ENCODE assay signal across 9 cellular contexts in the genomic region with DNA sequence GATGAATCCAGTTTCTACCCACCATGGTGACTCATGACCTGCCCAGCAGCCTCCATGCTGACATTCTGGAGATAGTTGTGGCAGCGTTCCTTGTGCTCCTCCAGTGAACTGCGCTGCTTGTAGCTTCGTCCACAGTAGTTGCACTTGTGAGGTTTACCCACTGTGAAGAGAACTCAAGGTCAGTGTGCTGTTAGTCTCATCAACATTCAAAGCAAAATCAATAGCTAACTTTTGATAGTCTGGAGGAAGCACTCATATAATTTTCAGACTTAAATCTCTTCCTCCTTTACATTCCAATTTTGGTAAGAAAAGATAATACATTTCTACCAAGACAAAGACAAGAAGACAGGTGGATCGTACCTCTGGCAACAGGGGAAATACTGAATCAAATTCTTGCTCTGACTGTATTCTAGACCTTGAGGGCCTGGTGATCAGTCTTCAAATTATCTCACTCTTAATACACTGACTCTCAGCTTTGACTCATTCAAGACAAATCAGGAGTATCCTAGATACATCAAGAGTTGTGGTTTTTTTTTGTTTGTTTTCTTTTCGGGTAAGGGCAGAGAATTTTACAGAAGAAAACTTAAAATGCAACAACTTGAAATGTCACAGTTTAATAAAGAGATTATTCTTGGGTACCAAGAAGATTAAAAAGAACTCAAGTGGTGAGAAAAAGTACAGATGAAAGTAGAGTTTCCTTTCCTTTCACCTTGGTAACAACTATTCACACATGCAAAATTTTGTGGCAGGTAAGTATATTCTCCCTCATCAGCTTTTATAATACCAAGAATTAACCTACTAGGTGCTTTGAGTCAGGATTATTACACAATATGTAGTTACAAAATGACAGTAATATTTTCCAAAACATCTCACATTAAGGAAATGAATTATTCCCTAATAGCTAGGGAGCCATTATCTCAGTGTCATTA.
DNase-seq lines count a peak whose midpoint lies in the region; ATAC-seq and TF ChIP-seq lines count a peak whose summit lies in the region.
"Had no signal": no experiment of that assay in that cellular context is flagged by ENCODE, and none has a peak within 500 bp of the region (broad histone marks: within the 10 kb centered on the region; RNA-seq: fewer than 3 reads in every experiment).

No MANE protein-coding gene starts in this region.

- no peak for DNase-seq in activated naive CD8-positive, alpha-beta T cell treated with anti-CD3 and anti-CD28 coated beads, Interleukin-2, amount 10 ng/mL, durations not matched to agents 7 days and 5 days
- no peak for DNase-seq in aorta
- DNase-seq in Kasumi-1 (lab: John Stamatoyannopoulos, UW) = no peak
- no peak for DNase-seq in SIG-M5 treated with dmso at 0.1 percent for 504 hours (lab: John Stamatoyannopoulos, UW; ENCODE audit: unreplicated experiment)
- DNase-seq in psoas muscle = no peak

- no peak overlapping the region for H3K4me3 Mint-ChIP-seq in activated naive CD8-positive, alpha-beta T cell treated with anti-CD3 and anti-CD28 coated beads, Interleukin-2, amount 10 ng/mL, durations not matched to agents 7 days and 5 days

- H3K27ac ChIP-seq in ACC112 (ENCODE audit: low read depth, low read length) (peak overlapping the region; percentile 82), aorta (ENCODE audit: low read depth in 1 of 2, low read length in 2 of 2) (no peak overlapping the region), psoas muscle (no peak overlapping the region)
- H3K27ac ChIP-seq: neutrophil had no signal

- WGBS in aorta, 2 donors = 91 to 95% methylated on average over 5 of the region's 5 CpGs
- WGBS in psoas muscle, 3 donors = 87 to 94% (median 91%) methylated on average over 5 of the region's 5 CpGs

- H3K27ac Mint-ChIP-seq in activated naive CD8-positive, alpha-beta T cell treated with anti-CD3 and anti-CD28 coated beads, Interleukin-2, amount 10 ng/mL, durations not matched to agents 7 days and 5 days = peak overlapping the region; percentile 40

- no peaks in the 10 kb centered on the region for H3K27me3 Mint-ChIP-seq in activated naive CD8-positive, alpha-beta T cell treated with anti-CD3 and anti-CD28 coated beads, Interleukin-2, amount 10 ng/mL, durations not matched to agents 7 days and 5 days

- intact Hi-C loops in aorta (cut with DNase I) (no loop called here), psoas muscle (cut with DNase I) (no loop called here)

- no peak for TF ChIP-seq CTCF in psoas muscle (IDR thresholded peaks at IDR 0.05)

- H3K9me3 ChIP-seq in aorta (ENCODE audit: control insufficient read depth, low read length) (no peaks in the 10 kb centered on the region), psoas muscle (no peaks in the 10 kb centered on the region)
- H3K9me3 ChIP-seq: neutrophil had no signal

- peaks cover 22% of the 10 kb centered on the region for H3K36me3 ChIP-seq in ACC112 (ENCODE audit: insufficient read depth, low read length)
- peaks cover 0 to 2% of the 10 kb centered on the region in 2 donors for H3K36me3 ChIP-seq in aorta (ENCODE audit: control insufficient read depth in 1 of 2, insufficient read depth in 2 of 2, low read length in 1 of 2)
- H3K36me3 ChIP-seq in psoas muscle (ENCODE audit: insufficient read depth in 1 of 2, low read depth in 1 of 2) = peaks cover 0 to 7% of the 10 kb centered on the region in 2 donors
- H3K36me3 ChIP-seq: neutrophil had no signal

- H3K4me3 ChIP-seq in ACC112 (ENCODE audit: low read depth, low read length) (peak overlapping the region; percentile 16; the same call in 1 of the 2 replicates), aorta (ENCODE audit: low read length in 2 of 2) (no peak overlapping the region), psoas muscle (no peak overlapping the region)

- no peaks in the 10 kb centered on the region for H3K79me2 ChIP-seq in ACC112 (ENCODE audit: control insufficient read depth, insufficient read depth, low read length, unreplicated experiment)

- peaks cover 4% of the 10 kb centered on the region for H3K9me3 Mint-ChIP-seq in activated naive CD8-positive, alpha-beta T cell treated with anti-CD3 and anti-CD28 coated beads, Interleukin-2, amount 10 ng/mL, durations not matched to agents 7 days and 5 days

- H3K27me3 ChIP-seq in ACC112 (ENCODE audit: insufficient read depth, low read length) (no peaks in the 10 kb centered on the region), aorta (ENCODE audit: control insufficient read depth in 1 of 2, insufficient read depth in 2 of 2, low read length in 1 of 2) (no peaks in the 10 kb centered on the region), psoas muscle (ENCODE audit: insufficient read depth in 3 of 3, low read length in 2 of 3) (no peaks in the 10 kb centered on the region)
- H3K27me3 ChIP-seq: neutrophil had no signal

- peaks cover 21% of the 10 kb centered on the region for H3K36me3 Mint-ChIP-seq in activated naive CD8-positive, alpha-beta T cell treated with anti-CD3 and anti-CD28 coated beads, Interleukin-2, amount 10 ng/mL, durations not matched to agents 7 days and 5 days

- POLR2A ChIA-PET in activated naive CD8-positive, alpha-beta T cell treated with anti-CD3 and anti-CD28 coated beads, Interleukin-2, amount 10 ng/mL, durations not matched to agents 7 days and 5 days (lab: Charles Lee) = no interaction called here

- peak overlapping the region; percentile 42 for H2AFZ ChIP-seq in ACC112 (ENCODE audit: low read length, unreplicated experiment)

- H3K4me1 ChIP-seq in ACC112 (ENCODE audit: control insufficient read depth, insufficient read depth, low read length, unreplicated experiment) (peaks cover 20% of the 10 kb centered on the region), aorta (ENCODE audit: control insufficient read depth in 1 of 2, insufficient read depth in 2 of 2, low read length in 2 of 2) (no peaks in the 10 kb centered on the region), psoas muscle (no peaks in the 10 kb centered on the region)

- H3K4me1 Mint-ChIP-seq in activated naive CD8-positive, alpha-beta T cell treated with anti-CD3 and anti-CD28 coated beads, Interleukin-2, amount 10 ng/mL, durations not matched to agents 7 days and 5 days = peaks cover 15% of the 10 kb centered on the region

- ATAC-seq in GM18909 (IDR thresholded peaks at IDR 0.05; ENCODE audit: poor library complexity, unreplicated experiment) (peak; percentile 83), HG03039 (IDR thresholded peaks at IDR 0.05; ENCODE audit: unreplicated experiment) (peak; percentile 85), aorta (ENCODE audit: low FRiP score) (no peak), psoas muscle (no peak)
- ATAC-seq in activated naive CD8-positive, alpha-beta T cell treated with anti-CD3 and anti-CD28 coated beads, Interleukin-2, amount 10 ng/mL, durations not matched to agents 7 days and 5 days (ENCODE audit: low read depth) = peak; percentile 66

Comparison
In these comparisons a context has a peak if more than half of its experiments do, and no peak if none do; other contexts are left out.
1. ATAC-seq: peak in GM18909 (single experiment), HG03039 (single experiment) and activated naive CD8-positive, alpha-beta T cell treated with anti-CD3 and anti-CD28 coated beads, Interleukin-2, amount 10 ng/mL, durations not matched to agents 7 days and 5 days (single experiment); none in aorta (single experiment) and psoas muscle (0 of 4).